19 cellular contexts compared by ENCODE assay signal in genomic region chr2:105861198-105861597, GRCh38.
DNase-seq lines count a peak whose midpoint lies in the region; ATAC-seq and TF ChIP-seq lines count a peak whose summit lies in the region.
"Had no signal": no experiment of that assay in that cellular context is flagged by ENCODE, and none has a peak within 500 bp of the region (broad histone marks: within the 10 kb centered on the region; RNA-seq: fewer than 3 reads in every experiment).

No MANE protein-coding gene starts in this region.

- H3K9me3 Mint-ChIP-seq in activated T-cell treated with anti-CD3 and anti-CD28 coated beads, Interleukin-2, amount 50 U/mL, for 72 hours, result no peaks in the 10 kb centered on the region
- no peaks in the 10 kb centered on the region for H3K9me3 Mint-ChIP-seq in activated T-cell treated with anti-CD3 and anti-CD28 coated beads, Interleukin-2, amount 50 U/mL, for 4 hours
- no peaks in the 10 kb centered on the region for H3K9me3 Mint-ChIP-seq in activated CD4-positive, alpha-beta memory T cell treated with anti-CD3 and anti-CD28 coated beads for 36 hours
- H3K9me3 Mint-ChIP-seq in type B pancreatic cell, result no peaks in the 10 kb centered on the region

- no peak overlapping the region for H3K27ac ChIP-seq in effector memory CD4-positive, alpha-beta T cell (ENCODE audit: insufficient read depth, low read length, poor library complexity, severe bottlenecking)
- H3K27ac ChIP-seq: heart left ventricle, prostate gland had no signal

- H3K27me3 ChIP-seq in effector memory CD4-positive, alpha-beta T cell (replicated peaks; ENCODE audit: control insufficient read depth, insufficient read depth, low read length, poor library complexity, severe bottlenecking), result no peaks in the 10 kb centered on the region
- H3K27me3 ChIP-seq: heart left ventricle had no signal

- intact Hi-C loops in activated CD4-positive, alpha-beta memory T cell treated with anti-CD3 and anti-CD28 coated beads for 36 hours (cut with micrococcal nuclease), result no loop called here

- no peak for DNase-seq in activated T-cell treated with anti-CD3 and anti-CD28 coated beads, Interleukin-2, amount 50 U/mL, for 72 hours
- DNase-seq in activated T-cell treated with anti-CD3 and anti-CD28 coated beads, Interleukin-2, amount 50 U/mL, for 4 hours, result no peak
- no peak for DNase-seq in activated CD4-positive, alpha-beta memory T cell treated with anti-CD3 and anti-CD28 coated beads for 36 hours
- DNase-seq in effector memory CD4-positive, alpha-beta T cell, result peak in 2 of 3 donors; percentile 17 to 20
- no peak for DNase-seq in type B pancreatic cell (ENCODE audit: extremely low spot score, unreplicated experiment)
- no peak for DNase-seq in retina
- DNase-seq: ACHN, C1 segment of cervical spinal cord, cerebellar nuclear complex, EL, heart left ventricle, left cardiac atrium, mammary epithelial cell, NCI-H1694, NCI-H2171 had no signal

- H3K27ac Mint-ChIP-seq in activated T-cell treated with anti-CD3 and anti-CD28 coated beads, Interleukin-2, amount 50 U/mL, for 72 hours, result peak overlapping the region; percentile 47
- H3K27ac Mint-ChIP-seq in activated CD4-positive, alpha-beta memory T cell treated with anti-CD3 and anti-CD28 coated beads for 36 hours, result peak overlapping the region; percentile 55
- H3K27ac Mint-ChIP-seq in type B pancreatic cell, result peak overlapping the region; percentile 82

- TF ChIP-seq CTCF in type B pancreatic cell (conservative IDR thresholded peaks at IDR 0.05), result no peak

- no peaks in the 10 kb centered on the region for H3K9me3 ChIP-seq in effector memory CD4-positive, alpha-beta T cell (ENCODE audit: control insufficient read depth, low read length)
- H3K9me3 ChIP-seq: HAP-1, heart left ventricle, prostate gland had no signal

- H3K36me3 ChIP-seq in effector memory CD4-positive, alpha-beta T cell (ENCODE audit: control insufficient read depth, insufficient read depth, low read length), result peaks cover 10% of the 10 kb centered on the region
- H3K36me3 ChIP-seq: HAP-1, prostate gland had no signal

- no peaks in the 10 kb centered on the region for H3K27me3 Mint-ChIP-seq in activated T-cell treated with anti-CD3 and anti-CD28 coated beads, Interleukin-2, amount 50 U/mL, for 72 hours (ENCODE audit: low read depth)
- H3K27me3 Mint-ChIP-seq in activated T-cell treated with anti-CD3 and anti-CD28 coated beads, Interleukin-2, amount 50 U/mL, for 4 hours (ENCODE audit: low read depth), result no peaks in the 10 kb centered on the region
- H3K27me3 Mint-ChIP-seq in activated CD4-positive, alpha-beta memory T cell treated with anti-CD3 and anti-CD28 coated beads for 36 hours, result no peaks in the 10 kb centered on the region
- no peaks in the 10 kb centered on the region for H3K27me3 Mint-ChIP-seq in type B pancreatic cell

- H3K4me1 ChIP-seq in effector memory CD4-positive, alpha-beta T cell (ENCODE audit: control insufficient read depth, insufficient read depth, low read length, poor library complexity, severe bottlenecking), result peaks cover 68% of the 10 kb centered on the region
- H3K4me1 ChIP-seq: HAP-1, prostate gland had no signal

- ATAC-seq in activated T-cell treated with anti-CD3 and anti-CD28 coated beads, Interleukin-2, amount 50 U/mL, for 72 hours (replicated peaks in 1 of 2), result no peak
- ATAC-seq in activated T-cell treated with anti-CD3 and anti-CD28 coated beads, Interleukin-2, amount 50 U/mL, for 4 hours, result no peak
- ATAC-seq in GM18873 (IDR thresholded peaks at IDR 0.05; ENCODE audit: low FRiP score, unreplicated experiment), result no peak
- ATAC-seq: heart left ventricle, HepG2, left cardiac atrium had no signal

- no peak overlapping the region for H3K4me3 ChIP-seq in effector memory CD4-positive, alpha-beta T cell (ENCODE audit: insufficient read depth, low read depth, low read length, poor library complexity, severe bottlenecking)
- H3K4me3 ChIP-seq: HAP-1, heart left ventricle, prostate gland had no signal

- CTCF ChIA-PET in activated CD4-positive, alpha-beta memory T cell treated with anti-CD3 and anti-CD28 coated beads for 36 hours (lab: Charles Lee), result interaction anchor here (0.7 kb wide), 1 partner anchor 26 kb away, joined by 3 read pairs; no protein-coding TSS in a partner anchor

- H3K4me3 Mint-ChIP-seq in activated T-cell treated with anti-CD3 and anti-CD28 coated beads, Interleukin-2, amount 50 U/mL, for 72 hours, result peak overlapping the region; percentile 36 to 46
- H3K4me3 Mint-ChIP-seq in activated T-cell treated with anti-CD3 and anti-CD28 coated beads, Interleukin-2, amount 50 U/mL, for 4 hours, result no peak overlapping the region
- H3K4me3 Mint-ChIP-seq in activated CD4-positive, alpha-beta memory T cell treated with anti-CD3 and anti-CD28 coated beads for 36 hours, result peak overlapping the region; percentile 28
- H3K4me3 Mint-ChIP-seq in type B pancreatic cell, result no peak overlapping the region

- peaks cover 100% of the 10 kb centered on the region for H3K4me1 Mint-ChIP-seq in activated T-cell treated with anti-CD3 and anti-CD28 coated beads, Interleukin-2, amount 50 U/mL, for 72 hours (ENCODE audit: low read depth)
- H3K4me1 Mint-ChIP-seq in activated T-cell treated with anti-CD3 and anti-CD28 coated beads, Interleukin-2, amount 50 U/mL, for 4 hours (ENCODE audit: low read depth), result peaks cover 94% of the 10 kb centered on the region
- H3K4me1 Mint-ChIP-seq in activated CD4-positive, alpha-beta memory T cell treated with anti-CD3 and anti-CD28 coated beads for 36 hours (ENCODE audit: low read depth), result peaks cover 98% of the 10 kb centered on the region
- peaks cover 44% of the 10 kb centered on the region for H3K4me1 Mint-ChIP-seq in type B pancreatic cell (ENCODE audit: unreplicated experiment)

- POLR2A ChIA-PET in activated CD4-positive, alpha-beta memory T cell treated with anti-CD3 and anti-CD28 coated beads for 36 hours (lab: Charles Lee), result no interaction called here

- H3K36me3 Mint-ChIP-seq in activated T-cell treated with anti-CD3 and anti-CD28 coated beads, Interleukin-2, amount 50 U/mL, for 72 hours (ENCODE audit: insufficient read depth in 2 of 2), result peaks cover 6 to 23% of the 10 kb centered on the region in 2 donors
- H3K36me3 Mint-ChIP-seq in activated T-cell treated with anti-CD3 and anti-CD28 coated beads, Interleukin-2, amount 50 U/mL, for 4 hours (ENCODE audit: insufficient read depth), result peaks cover 20% of the 10 kb centered on the region
- H3K36me3 Mint-ChIP-seq in activated CD4-positive, alpha-beta memory T cell treated with anti-CD3 and anti-CD28 coated beads for 36 hours, result peaks cover 34% of the 10 kb centered on the region
- H3K36me3 Mint-ChIP-seq in type B pancreatic cell, result peaks cover 21% of the 10 kb centered on the region

Comparison
In these comparisons a context has a peak if more than half of its experiments do, and no peak if none do; other contexts are left out.
1. H3K4me3 Mint-ChIP-seq: peak in activated T-cell treated with anti-CD3 and anti-CD28 coated beads, Interleukin-2, amount 50 U/mL, for 72 hours (2 of 2) and activated CD4-positive, alpha-beta memory T cell treated with anti-CD3 and anti-CD28 coated beads for 36 hours (single experiment); none in activated T-cell treated with anti-CD3 and anti-CD28 coated beads, Interleukin-2, amount 50 U/mL, for 4 hours (single experiment) and type B pancreatic cell (single experiment).
2. DNase-seq: peak in effector memory CD4-positive, alpha-beta T cell (2 of 3); none in activated T-cell treated with anti-CD3 and anti-CD28 coated beads, Interleukin-2, amount 50 U/mL, for 72 hours (0 of 2), activated T-cell treated with anti-CD3 and anti-CD28 coated beads, Interleukin-2, amount 50 U/mL, for 4 hours (single experiment), activated CD4-positive, alpha-beta memory T cell treated with anti-CD3 and anti-CD28 coated beads for 36 hours (single experiment), type B pancreatic cell (single experiment) and retina (single experiment).
3. Peak in every context shown above with its lines, with median percentiles within 50 percentile points of each other: H3K27ac Mint-ChIP-seq.